In the genomic region with DNA sequence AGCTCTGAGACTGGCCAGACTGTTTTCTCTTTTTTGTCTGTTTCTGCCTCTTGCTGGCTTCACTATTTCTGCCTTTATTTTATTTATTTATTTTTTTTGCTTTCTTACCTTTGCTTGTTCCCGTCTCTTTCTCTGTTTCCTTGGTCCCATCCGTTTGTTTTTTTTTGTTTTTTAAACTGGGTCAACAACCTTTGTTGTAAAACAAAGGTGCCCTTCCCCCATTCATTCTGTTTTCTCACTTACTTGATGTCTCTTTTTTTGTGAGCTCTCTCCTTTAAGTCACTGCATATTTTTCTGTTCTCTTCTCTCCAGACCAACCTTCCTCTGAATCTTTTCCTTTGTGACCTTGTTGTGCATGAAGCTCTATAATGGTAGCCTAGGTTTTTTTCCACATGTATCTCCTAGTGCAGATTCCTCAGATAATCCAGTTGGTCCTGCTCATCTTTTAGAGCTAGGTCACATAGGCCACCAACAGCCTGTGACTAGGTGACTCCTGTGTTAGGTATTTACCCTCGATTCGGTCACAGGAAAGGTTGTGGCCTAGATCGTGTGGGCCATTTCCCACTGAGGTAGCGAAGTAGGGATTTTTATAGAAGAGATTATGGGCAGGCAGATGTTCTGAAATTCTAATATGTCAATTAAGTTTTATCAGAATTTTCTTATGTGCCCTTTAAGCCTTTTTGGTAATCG, we compare ENCODE assay signal across 20 cellular contexts. TPM values are rescaled to one million over a fixed set of nuclear protein-coding genes. Genes with fewer than 3 reads are reported as not detected.
DNase-seq lines count a peak whose midpoint lies in the region; ATAC-seq, FAIRE-seq and TF ChIP-seq lines count a peak whose summit lies in the region.
"Had no signal": no experiment of that assay in that cellular context is flagged by ENCODE, and none has a peak within 500 bp of the region (broad histone marks: within the 10 kb centered on the region; RNA-seq: fewer than 3 reads in every experiment).

No MANE protein-coding gene starts in this region.

- peak overlapping the region; percentile 94 for H3K27ac Mint-ChIP-seq in WTC11
- H3K27ac Mint-ChIP-seq: activated CD4-positive, alpha-beta T cell treated with anti-CD3 and anti-CD28 coated beads, Interleukin-2, amount 10 ng/mL, durations not matched to agents 7 days and 5 days had no signal

- H3K4me3 Mint-ChIP-seq in WTC11, result peak overlapping the region; percentile 46
- H3K4me3 Mint-ChIP-seq: activated CD4-positive, alpha-beta T cell treated with anti-CD3 and anti-CD28 coated beads, Interleukin-2, amount 10 ng/mL, durations not matched to agents 7 days and 5 days had no signal

- H3K4me1 Mint-ChIP-seq in WTC11, result peaks cover 51% of the 10 kb centered on the region

- H3K27ac ChIP-seq in HEK293 (ENCODE audit: extremely low read depth, low read depth, low read length), result no peak overlapping the region
- H3K27ac ChIP-seq in psoas muscle, result no peak overlapping the region
- no peak overlapping the region for H3K27ac ChIP-seq in prostate gland

- H3K9me3 ChIP-seq in HEK293 (ENCODE audit: control insufficient read depth, insufficient read depth, low read depth, low read length), result no peaks in the 10 kb centered on the region
- no peaks in the 10 kb centered on the region for H3K9me3 ChIP-seq in psoas muscle
- H3K9me3 ChIP-seq in prostate gland, result no peaks in the 10 kb centered on the region
- H3K9me3 ChIP-seq: BE2C, suprapubic skin had no signal

- no peaks in the 10 kb centered on the region for H3K27me3 Mint-ChIP-seq in WTC11 (ENCODE audit: low read depth)
- H3K27me3 Mint-ChIP-seq: activated CD4-positive, alpha-beta T cell treated with anti-CD3 and anti-CD28 coated beads, Interleukin-2, amount 10 ng/mL, durations not matched to agents 7 days and 5 days had no signal

- DNase-seq in WTC11 (ENCODE audit: low spot score) (no peak), islet precursor cell (peak; percentile 68), psoas muscle (no peak), AG08395 (ENCODE audit: low spot score) (no peak), putamen (ENCODE audit: low spot score) (no peak), frontal cortex (ENCODE audit: low spot score in 2 of 2) (no peak), prostate gland (ENCODE audit: low spot score) (no peak)
- DNase-seq: activated CD4-positive, alpha-beta T cell treated with anti-CD3 and anti-CD28 coated beads, Interleukin-2, amount 10 ng/mL, durations not matched to agents 7 days and 5 days; activated naive CD4-positive, alpha-beta T cell treated with Interleukin-2 at 50 U/mL for 16 hours; aorta; BE2C; hypothalamus; Kasumi-1; left colon; NCI-H2171 treated with DMSO at 0.1 percent for 48 hours; stimulated activated CD8-positive, alpha-beta memory T cell treated with anti-CD3 and anti-CD28 coated beads, Interleukin-4, amount 100 ng/mL, for 48 hours had no signal

- no peak for TF ChIP-seq POLR2A in prostate gland (IDR thresholded peaks at IDR 0.05)

- no peak for FAIRE-seq in frontal cortex (lab: Jason Lieb, UNC)
- FAIRE-seq: GM12891 had no signal

- CTCF ChIA-PET in HEK293 (lab: Yijun Ruan, JAX), result interaction anchor here (0.6 to 1.0 kb wide), 4 partner anchors 18 to 210 kb away, joined by 3 to 6 read pairs (median 4); no protein-coding TSS in a partner anchor
- CTCF ChIA-PET in WTC11 (lab: Charles Lee), result interaction anchor here (0.6 to 2.2 kb wide), 11 partner anchors 12 to 226 kb away, joined by 3 to 17 read pairs (median 3); a partner anchor contains a TSS

- intact Hi-C loops in psoas muscle (cut with DNase I) (no loop called here), prostate gland (cut with DNase I) (no loop called here)

- no peaks in the 10 kb centered on the region for H3K36me3 Mint-ChIP-seq in WTC11

- peaks cover 13% of the 10 kb centered on the region for H3K4me1 ChIP-seq in HEK293 (ENCODE audit: control insufficient read depth, insufficient read depth, low read length)
- peaks cover 52% of the 10 kb centered on the region for H3K4me1 ChIP-seq in psoas muscle
- peaks cover 8% of the 10 kb centered on the region for H3K4me1 ChIP-seq in prostate gland (replicated peaks)
- H3K4me1 ChIP-seq: BE2C had no signal

- H3K27me3 ChIP-seq in psoas muscle (ENCODE audit: insufficient read depth in 3 of 3, low read length in 2 of 3) (no peaks in the 10 kb centered on the region), prostate gland (replicated peaks; ENCODE audit: insufficient read depth) (no peaks in the 10 kb centered on the region)
- H3K27me3 ChIP-seq: BE2C, suprapubic skin had no signal

- no peak for TF ChIP-seq CTCF in HEK293 (tag by site-specific recombination; IDR thresholded peaks at IDR 0.05)
- TF ChIP-seq CTCF in WTC11 (IDR thresholded peaks at IDR 0.05), result no peak
- no peak for TF ChIP-seq CTCF in psoas muscle (IDR thresholded peaks at IDR 0.05)
- no peak for TF ChIP-seq CTCF in prostate gland (IDR thresholded peaks at IDR 0.05)

- ATAC-seq in WTC11 (peak; percentile 43), psoas muscle (peak; percentile 59 to 73 (median 67))

- WGBS in psoas muscle, 3 donors, result 68 to 73% (median 69%) methylated on average over 7 of the region's 7 CpGs
- 78% methylated on average over 7 of the region's 7 CpGs for WGBS in prostate gland

- no peaks in the 10 kb centered on the region for H3K9me3 Mint-ChIP-seq in WTC11
- H3K9me3 Mint-ChIP-seq: activated CD4-positive, alpha-beta T cell treated with anti-CD3 and anti-CD28 coated beads, Interleukin-2, amount 10 ng/mL, durations not matched to agents 7 days and 5 days had no signal

- H3K4me3 ChIP-seq in HEK293 (ENCODE audit: low read depth, low read length) (no peak overlapping the region), psoas muscle (no peak overlapping the region), prostate gland (no peak overlapping the region)
- H3K4me3 ChIP-seq: skin epidermis, suprapubic skin had no signal

- H3K36me3 ChIP-seq in HEK293 (ENCODE audit: control insufficient read depth in 2 of 2, insufficient read depth in 1 of 2, low read length in 2 of 2) (no peaks in the 10 kb centered on the region; a peak in 1 of 3 replicates), psoas muscle (ENCODE audit: insufficient read depth in 1 of 2, low read depth in 1 of 2) (no peaks in the 10 kb centered on the region), prostate gland (no peaks in the 10 kb centered on the region)
- H3K36me3 ChIP-seq: BE2C, suprapubic skin had no signal

- POLR2A ChIA-PET in HEK293 (lab: Yijun Ruan, JAX) (no interaction called here), WTC11 (lab: Charles Lee) (interaction anchor here (0.7 to 1.4 kb wide), 5 partner anchors 16 to 505 kb away, joined by 3 to 12 read pairs (median 3); a partner anchor contains a TSS)

TF ChIP-seq in HEK293, 187 proteins besides CTCF, POLR2A, EP300 and RAD21:
- TF ChIP-seq PRDM1 (tag by site-specific recombination; IDR thresholded peaks at IDR 0.05) (peak; percentile 64), ZNF157 (tag by site-specific recombination; IDR thresholded peaks at IDR 0.05) (no peak)

TF ChIP-seq in WTC11, 78 proteins besides CTCF, POLR2A, EP300 and RAD21 (continues in another document):
- TF ChIP-seq, protein P1, sequence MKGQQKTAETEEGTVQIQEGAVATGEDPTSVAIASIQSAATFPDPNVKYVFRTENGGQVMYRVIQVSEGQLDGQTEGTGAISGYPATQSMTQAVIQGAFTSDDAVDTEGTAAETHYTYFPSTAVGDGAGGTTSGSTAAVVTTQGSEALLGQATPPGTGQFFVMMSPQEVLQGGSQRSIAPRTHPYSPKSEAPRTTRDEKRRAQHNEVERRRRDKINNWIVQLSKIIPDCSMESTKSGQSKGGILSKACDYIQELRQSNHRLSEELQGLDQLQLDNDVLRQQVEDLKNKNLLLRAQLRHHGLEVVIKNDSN (CRISPR knock-in tag; IDR thresholded peaks at IDR 0.05), result no peak
- no peak for TF ChIP-seq ATF1 (CRISPR knock-in tag; IDR thresholded peaks at IDR 0.05)
- TF ChIP-seq, protein P2, sequence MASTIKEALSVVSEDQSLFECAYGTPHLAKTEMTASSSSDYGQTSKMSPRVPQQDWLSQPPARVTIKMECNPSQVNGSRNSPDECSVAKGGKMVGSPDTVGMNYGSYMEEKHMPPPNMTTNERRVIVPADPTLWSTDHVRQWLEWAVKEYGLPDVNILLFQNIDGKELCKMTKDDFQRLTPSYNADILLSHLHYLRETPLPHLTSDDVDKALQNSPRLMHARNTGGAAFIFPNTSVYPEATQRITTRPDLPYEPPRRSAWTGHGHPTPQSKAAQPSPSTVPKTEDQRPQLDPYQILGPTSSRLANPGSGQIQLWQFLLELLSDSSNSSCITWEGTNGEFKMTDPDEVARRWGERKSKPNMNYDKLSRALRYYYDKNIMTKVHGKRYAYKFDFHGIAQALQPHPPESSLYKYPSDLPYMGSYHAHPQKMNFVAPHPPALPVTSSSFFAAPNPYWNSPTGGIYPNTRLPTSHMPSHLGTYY (CRISPR knock-in tag; IDR thresholded peaks at IDR 0.05), result no peak

RNA-seq across cellular contexts. Expression of a gene that starts 15.9 kb away (rescaled TPM):
- total RNA-seq in WTC11 (2021), result 7.1 to 7.2 TPM (median 7.1 TPM) in 3 replicates
- 1 to 10 TPM; 1.4 to 2.3 (median 1.7) TPM for total RNA-seq in psoas muscle
- polyA plus RNA-seq in psoas muscle, result 1 to 10 TPM in 2 of 3 donors, under 1 TPM in 1; 0.96 to 2.9 (median 1.5) TPM
- 16.3 TPM for total RNA-seq in frontal cortex
- 1 to 10 TPM; 5.1 to 5.4 TPM for total RNA-seq in prostate gland

RNA-seq across cellular contexts. Expression of a gene that starts 24.7 kb away (rescaled TPM):
- total RNA-seq in WTC11 (2021), result 0.42 to 0.73 TPM (median 0.44 TPM) in 3 replicates
- total RNA-seq in psoas muscle, result 1 to 10 TPM in 1 of 4 donors, under 1 TPM in 1, not detected in 2; 0.18 to 1.4 TPM
- under 1 TPM in 1 of 3 donors, not detected in 2; 0.10 TPM for polyA plus RNA-seq in psoas muscle
- 4.9 TPM for total RNA-seq in frontal cortex
- 1 to 10 TPM in 1 of 2 donors, not detected in 1; 1.2 TPM for total RNA-seq in prostate gland
- total RNA-seq: aorta had no signal
- polyA plus RNA-seq: aorta had no signal

RNA-seq across cellular contexts. Expression of a gene that starts 54.8 kb away (rescaled TPM):
- total RNA-seq in WTC11 (2021) (2.4 to 3.0 TPM (median 3.0 TPM) in 3 replicates), psoas muscle (10 to 100 TPM in 3 of 4 donors, 1 to 10 TPM in 1; 8.7 to 16.6 (median 11.4) TPM), frontal cortex (8.2 TPM), prostate gland (10 to 100 TPM in 1 of 2 donors, 1 to 10 TPM in 1; 9.5 to 13.2 TPM)
- 10 to 100 TPM in 1 of 3 donors, 1 to 10 TPM in 2; 3.1 to 16.0 (median 8.0) TPM for polyA plus RNA-seq in psoas muscle

RNA-seq across cellular contexts. Expression of a gene that starts 55.1 kb away (rescaled TPM):
- total RNA-seq in WTC11 (2021), result 0.14 TPM in 1 of 3 replicates, not detected in the others
- not detected for total RNA-seq in psoas muscle
- under 1 TPM in 2 of 3 donors, not detected in 1; 0.07 to 0.16 TPM for polyA plus RNA-seq in psoas muscle
- total RNA-seq in frontal cortex, result not detected
- not detected for total RNA-seq in prostate gland
- total RNA-seq: activated CD4-positive, alpha-beta T cell treated with anti-CD3 and anti-CD28 coated beads, Interleukin-2, amount 10 ng/mL, durations not matched to agents 7 days and 5 days; aorta; suprapubic skin had no signal
- polyA plus RNA-seq: aorta had no signal

RNA-seq across cellular contexts. Expression of a gene that starts 55.3 kb away (rescaled TPM):
- total RNA-seq in WTC11 (2021) (51.8 to 79.8 TPM (median 60.0 TPM) in 3 replicates), psoas muscle (10 to 100 TPM in 1 of 4 donors, 1 to 10 TPM in 3; 7.3 to 13.1 (median 8.7) TPM), frontal cortex (51.0 TPM), prostate gland (10 to 100 TPM; 40.1 to 72.3 TPM)
- 10 to 100 TPM in 1 of 3 donors, 1 to 10 TPM in 2; 4.2 to 13.9 (median 5.6) TPM for polyA plus RNA-seq in psoas muscle
